14 cellular contexts compared by ENCODE assay signal in genomic region chr1:21917241-21917631, GRCh38. TPM values are rescaled to one million over a fixed set of nuclear protein-coding genes. Genes with fewer than 3 reads are reported as not detected.
"Had no signal": no experiment of that assay in that cellular context is flagged by ENCODE, and none has a peak within 500 bp of the region (broad histone marks: within the 10 kb centered on the region; RNA-seq: fewer than 3 reads in every experiment).

No MANE protein-coding gene starts in this region.

RNA-seq across cellular contexts. Expression of gene CELA3B, which starts 59.6 kb away (rescaled TPM):
- total RNA-seq: activated CD4-positive, alpha-beta memory T cell treated with anti-CD3 and anti-CD28 coated beads, Interleukin-2, amount 10 ng/mL, durations not matched to agents 7 days and 5 days; activated CD4-positive, alpha-beta T cell treated with anti-CD3 and anti-CD28 coated beads, Interleukin-2, amount 10 ng/mL, durations not matched to agents 7 days and 5 days; activated naive CD8-positive, alpha-beta T cell treated with anti-CD3 and anti-CD28 coated beads, Interleukin-2, amount 10 ng/mL, durations not matched to agents 7 days and 5 days; bronchial epithelial cell; dorsolateral prefrontal cortex; foreskin keratinocyte; left ventricle myocardium superior; lung microvascular endothelial cell; naive thymus-derived CD8-positive, alpha-beta T cell; neural crest cell; SJSA1; smooth muscle cell; ureter had no signal
- polyA plus RNA-seq: foreskin keratinocyte; hepatocyte; naive thymus-derived CD8-positive, alpha-beta T cell; smooth muscle cell had no signal
